Comparison of ENCODE assay signal across 8 cellular contexts in the genomic region with DNA sequence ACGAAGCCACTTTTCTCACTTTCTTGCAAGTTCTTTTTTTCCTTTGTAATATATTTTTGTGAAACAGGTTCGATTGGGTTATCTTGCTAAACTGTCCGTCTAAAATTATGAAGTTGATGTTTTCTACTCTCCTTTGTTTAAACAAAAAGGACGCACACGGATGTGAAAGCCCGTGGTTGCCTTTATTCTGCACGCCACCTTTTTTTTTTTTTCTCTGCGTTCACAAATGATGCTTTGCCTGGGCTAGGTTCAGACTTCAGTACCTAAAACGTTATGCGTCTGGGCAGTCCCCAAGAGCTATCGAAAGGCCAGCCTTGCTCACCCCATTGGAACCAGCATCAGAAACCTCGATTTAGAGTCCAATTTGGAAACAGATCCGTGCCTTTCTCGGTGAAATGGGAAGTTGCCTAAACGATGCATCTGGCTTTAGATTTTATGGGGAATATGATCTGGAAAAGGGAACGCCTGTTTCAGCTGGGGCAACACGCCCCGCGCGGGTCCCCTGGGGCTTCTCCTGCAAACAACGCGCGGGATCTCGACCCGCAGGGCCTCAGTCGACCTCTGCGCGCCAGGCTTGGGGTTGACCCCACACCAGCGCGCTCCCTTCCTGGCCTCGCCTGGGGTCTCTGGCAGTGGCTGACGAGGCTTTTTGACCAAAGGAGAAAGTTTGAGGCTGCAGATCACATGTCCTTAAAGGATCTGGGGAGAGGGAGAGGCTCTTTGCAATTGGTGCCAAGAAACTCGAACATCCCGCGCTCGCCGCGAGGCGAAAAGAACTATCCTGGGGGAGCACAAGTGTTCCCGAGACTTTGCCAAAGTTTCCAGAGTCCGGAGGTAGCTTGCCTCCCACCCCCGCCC.
DNase-seq lines count a peak whose midpoint lies in the region; ATAC-seq and TF ChIP-seq lines count a peak whose summit lies in the region.

No MANE protein-coding gene starts in this region.

- no peaks in the 10 kb centered on the region for H3K9me2 ChIP-seq in neural cell (ENCODE audit: insufficient read depth, low read length)

- peak overlapping the region; percentile 50 for H3K4me3 Mint-ChIP-seq in CD8-positive, alpha-beta T cell

- H3K27me3 Mint-ChIP-seq in CD8-positive, alpha-beta T cell (ENCODE audit: low read depth): peaks cover 60% of the 10 kb centered on the region

- no peaks in the 10 kb centered on the region for H3K79me2 ChIP-seq in neural cell (replicated peaks; ENCODE audit: insufficient read depth, low read length)

- H3K4me3 ChIP-seq in CD8-positive, alpha-beta T cell (ENCODE audit: low read depth, low read length): no peak overlapping the region
- peak overlapping the region; percentile 45 for H3K4me3 ChIP-seq in effector memory CD4-positive, alpha-beta T cell (ENCODE audit: insufficient read depth, low read depth, low read length, poor library complexity, severe bottlenecking)
- no peak overlapping the region for H3K4me3 ChIP-seq in neural cell (ENCODE audit: low read length)

- DNase-seq in CD8-positive, alpha-beta T cell: no peak
- DNase-seq in NCI-H2171 (lab: John Stamatoyannopoulos, UW) (peak; percentile 78), SIG-M5 treated with dmso at 0.1 percent for 504 hours (lab: John Stamatoyannopoulos, UW; ENCODE audit: unreplicated experiment) (no peak), NOMO-1 treated with dmso at 0.1 percent for 144 hours (lab: John Stamatoyannopoulos, UW; ENCODE audit: unreplicated experiment) (no peak)
- no peak for DNase-seq in effector memory CD4-positive, alpha-beta T cell

- no peaks in the 10 kb centered on the region for H4K20me1 ChIP-seq in neural cell (ENCODE audit: insufficient read depth)

- no peak overlapping the region for H3K27ac ChIP-seq in CD8-positive, alpha-beta T cell (ENCODE audit: low read depth, low read length)
- H3K27ac ChIP-seq in effector memory CD4-positive, alpha-beta T cell (ENCODE audit: insufficient read depth, low read length, poor library complexity, severe bottlenecking): peak overlapping the region; percentile 30
- H3K27ac ChIP-seq in neural cell (ENCODE audit: low read length): no peak overlapping the region

- intact Hi-C loops in CD8-positive, alpha-beta T cell (cut with DNase I, micrococcal nuclease): loop anchor here (1.0 to 10.0 kb wide), 4 partner anchors 47 to 1886 kb away; a partner anchor contains a TSS

- no peak overlapping the region for H3K4me2 ChIP-seq in neural cell (ENCODE audit: low read length)

- no peaks in the 10 kb centered on the region for H3K9me3 Mint-ChIP-seq in CD8-positive, alpha-beta T cell

- H3K9ac ChIP-seq in neural cell (ENCODE audit: low read length): no peak overlapping the region

- peak overlapping the region; percentile 32 for H3K27ac Mint-ChIP-seq in CD8-positive, alpha-beta T cell

- no peak overlapping the region for H2AFZ ChIP-seq in neural cell (ENCODE audit: low read depth, low read length)

- no peak for TF ChIP-seq EP300 in neural cell (conservative IDR thresholded peaks at IDR 0.05; ENCODE audit: poor library complexity, severe bottlenecking)

- TF ChIP-seq CTCF in CD8-positive, alpha-beta T cell (IDR thresholded peaks at IDR 0.05): no peak
- no peak for TF ChIP-seq CTCF in neural cell (IDR thresholded peaks at IDR 0.05; ENCODE audit: poor library complexity, severe bottlenecking)

- H3K36me3 Mint-ChIP-seq in CD8-positive, alpha-beta T cell: peaks cover 4% of the 10 kb centered on the region

- H3K36me3 ChIP-seq in CD8-positive, alpha-beta T cell (ENCODE audit: insufficient read depth, low read length): no peaks in the 10 kb centered on the region
- H3K36me3 ChIP-seq in effector memory CD4-positive, alpha-beta T cell (ENCODE audit: control insufficient read depth, insufficient read depth, low read length): no peaks in the 10 kb centered on the region
- H3K36me3 ChIP-seq in neural cell (ENCODE audit: insufficient read depth, low read length): no peaks in the 10 kb centered on the region

- no peak for ATAC-seq in CD8-positive, alpha-beta T cell
- no peak for ATAC-seq in GM19463 (IDR thresholded peaks at IDR 0.05; ENCODE audit: unreplicated experiment)
- ATAC-seq in GM19035 (IDR thresholded peaks at IDR 0.05; ENCODE audit: unreplicated experiment): no peak

- H3K27me3 ChIP-seq in CD8-positive, alpha-beta T cell (ENCODE audit: insufficient read depth, low read length): peaks cover 60% of the 10 kb centered on the region
- peaks cover 53% of the 10 kb centered on the region for H3K27me3 ChIP-seq in effector memory CD4-positive, alpha-beta T cell (replicated peaks; ENCODE audit: control insufficient read depth, insufficient read depth, low read length, poor library complexity, severe bottlenecking)
- H3K27me3 ChIP-seq in neural cell (ENCODE audit: insufficient read depth, low read depth, low read length): peaks cover 85% of the 10 kb centered on the region

- no peaks in the 10 kb centered on the region for H3F3A ChIP-seq in neural cell (ENCODE audit: insufficient read depth, low read length, poor library complexity, severe bottlenecking)

- no peaks in the 10 kb centered on the region for H3K9me3 ChIP-seq in CD8-positive, alpha-beta T cell (ENCODE audit: low read length)
- H3K9me3 ChIP-seq in effector memory CD4-positive, alpha-beta T cell (ENCODE audit: control insufficient read depth, low read length): no peaks in the 10 kb centered on the region
- no peaks in the 10 kb centered on the region for H3K9me3 ChIP-seq in neural cell (ENCODE audit: low read length)

- POLR2A ChIA-PET in CD8-positive, alpha-beta T cell (lab: Charles Lee): interaction anchor here (1.6 to 8.2 kb wide), 4 partner anchors 47 to 781 kb away, joined by 3 to 164 read pairs (median 43); a partner anchor contains a TSS

- CTCF ChIA-PET in CD8-positive, alpha-beta T cell (lab: Charles Lee): interaction anchor here (1.0 to 8.9 kb wide), 2 partner anchors 45 to 783 kb away, joined by 3 to 112 read pairs; no protein-coding TSS in a partner anchor

- peaks cover 53% of the 10 kb centered on the region for H3K4me1 ChIP-seq in CD8-positive, alpha-beta T cell (ENCODE audit: insufficient read depth, low read length)
- peaks cover 59% of the 10 kb centered on the region for H3K4me1 ChIP-seq in effector memory CD4-positive, alpha-beta T cell (ENCODE audit: control insufficient read depth, insufficient read depth, low read length, poor library complexity, severe bottlenecking)

- peaks cover 48% of the 10 kb centered on the region for H3K4me1 Mint-ChIP-seq in CD8-positive, alpha-beta T cell (ENCODE audit: low read depth)

- TF ChIP-seq RAD21 in neural cell (conservative IDR thresholded peaks at IDR 0.05): no peak

TF ChIP-seq in neural cell, 6 proteins besides CTCF, POLR2A, EP300 and RAD21:
- TF ChIP-seq POLR2AphosphoS5 (IDR thresholded peaks at IDR 0.05) (peak; percentile 82), EZH2 (IDR thresholded peaks at IDR 0.05; ENCODE audit: borderline replicate concordance, insufficient read depth, low read length, poor library complexity, severe bottlenecking) (peak; percentile 30), TAF1 (IDR thresholded peaks at IDR 0.05; ENCODE audit: low read depth) (no peak), SMC3 (conservative IDR thresholded peaks at IDR 0.05; ENCODE audit: poor library complexity) (no peak)
TF ChIP-seq in neural cell: peak in this region for 2.
